21 cellular contexts compared by ENCODE assay signal in the genomic region with DNA sequence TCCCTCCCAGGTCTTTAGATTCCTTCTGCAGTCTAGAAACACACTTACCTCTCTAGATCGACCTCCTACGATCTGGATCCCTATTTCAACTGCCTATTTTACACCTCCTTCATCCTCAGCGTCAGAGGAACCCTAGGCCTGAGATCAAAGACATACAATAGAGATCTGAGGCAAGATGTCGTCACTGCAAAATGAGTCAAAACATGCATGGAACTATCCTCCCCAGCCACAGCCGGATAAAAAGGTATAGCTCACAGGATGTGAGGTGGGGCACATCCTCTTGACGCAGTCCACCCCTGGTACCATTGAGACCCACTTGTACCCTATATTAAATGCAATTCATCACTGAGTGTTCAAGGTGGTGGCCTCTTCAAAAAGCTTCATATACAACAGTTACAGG.
DNase-seq lines count a peak whose midpoint lies in the region; ATAC-seq lines count a peak whose summit lies in the region.
"Had no signal": no experiment of that assay in that cellular context is flagged by ENCODE, and none has a peak within 500 bp of the region (broad histone marks: within the 10 kb centered on the region; RNA-seq: fewer than 3 reads in every experiment).

No MANE protein-coding gene starts in this region.

- H3K27ac ChIP-seq in CD4-positive, CD25-positive, alpha-beta regulatory T cell (ENCODE audit: insufficient read depth, low read length, poor library complexity, severe bottlenecking) = no peak overlapping the region
- H3K27ac ChIP-seq: 22Rv1, cardiac muscle cell, heart right ventricle, psoas muscle had no signal

- peak; percentile 70 to 76 for ATAC-seq in activated CD4-positive, CD25-positive, alpha-beta regulatory T cell treated with anti-CD3 and anti-CD28 coated beads, Interleukin-2, amount 50 U/mL, for 24 hours
- ATAC-seq in CD4-positive, CD25-positive, alpha-beta regulatory T cell (ENCODE audit: low read depth in 2 of 2) = peak; percentile 41 to 75
- ATAC-seq in T-helper 17 cell (peak; percentile 91), HG02678 (IDR thresholded peaks at IDR 0.05; ENCODE audit: unreplicated experiment) (no peak), GM19397 (IDR thresholded peaks at IDR 0.05; ENCODE audit: unreplicated experiment) (no peak)
- ATAC-seq in activated T-helper 17 cell treated with anti-CD3 and anti-CD28 coated beads, Interleukin-2, amount 50 U/mL, for 72 hours (replicated peaks) = peak; percentile 94
- ATAC-seq: heart right ventricle, left cardiac atrium, PC-3, psoas muscle had no signal

- H3K9me3 ChIP-seq in CD4-positive, CD25-positive, alpha-beta regulatory T cell (ENCODE audit: control insufficient read depth in 2 of 2, low read length in 2 of 2) = no peaks in the 10 kb centered on the region
- H3K9me3 ChIP-seq in T-helper 17 cell (ENCODE audit: control insufficient read depth, low read length, poor library complexity, severe bottlenecking) = no peaks in the 10 kb centered on the region
- H3K9me3 ChIP-seq: heart right ventricle, psoas muscle had no signal

- H3K27ac Mint-ChIP-seq in CD4-positive, CD25-positive, alpha-beta regulatory T cell = peak overlapping the region in 2 of 3 donors; percentile 20 to 50
- peak overlapping the region; percentile 69 for H3K27ac Mint-ChIP-seq in T-helper 17 cell
- no peak overlapping the region for H3K27ac Mint-ChIP-seq in activated T-helper 17 cell treated with anti-CD3 and anti-CD28 coated beads, Interleukin-2, amount 50 U/mL, for 72 hours
- H3K27ac Mint-ChIP-seq: memory B cell had no signal

- no peaks in the 10 kb centered on the region for H3K9me3 Mint-ChIP-seq in CD4-positive, CD25-positive, alpha-beta regulatory T cell
- no peaks in the 10 kb centered on the region for H3K9me3 Mint-ChIP-seq in activated T-helper 17 cell treated with anti-CD3 and anti-CD28 coated beads, Interleukin-2, amount 50 U/mL, for 72 hours
- H3K9me3 Mint-ChIP-seq: memory B cell had no signal

- no peaks in the 10 kb centered on the region for H3K36me3 ChIP-seq in CD4-positive, CD25-positive, alpha-beta regulatory T cell (ENCODE audit: control insufficient read depth, insufficient read depth, low read length)
- H3K36me3 ChIP-seq: cardiac muscle cell, heart right ventricle had no signal

- no peak overlapping the region for H3K4me3 Mint-ChIP-seq in CD4-positive, CD25-positive, alpha-beta regulatory T cell
- no peak overlapping the region for H3K4me3 Mint-ChIP-seq in T-helper 17 cell
- H3K4me3 Mint-ChIP-seq in activated T-helper 17 cell treated with anti-CD3 and anti-CD28 coated beads, Interleukin-2, amount 50 U/mL, for 72 hours = no peak overlapping the region
- H3K4me3 Mint-ChIP-seq: memory B cell had no signal

- no peaks in the 10 kb centered on the region for H3K4me1 ChIP-seq in CD4-positive, CD25-positive, alpha-beta regulatory T cell (ENCODE audit: control insufficient read depth, insufficient read depth, low read length, poor library complexity, severe bottlenecking)
- H3K4me1 ChIP-seq: psoas muscle had no signal

- H3K27me3 ChIP-seq in CD4-positive, CD25-positive, alpha-beta regulatory T cell (ENCODE audit: control insufficient read depth, insufficient read depth, low read length) = no peaks in the 10 kb centered on the region
- H3K27me3 ChIP-seq: cardiac muscle cell, heart right ventricle had no signal

- DNase-seq in activated CD4-positive, CD25-positive, alpha-beta regulatory T cell treated with anti-CD3 and anti-CD28 coated beads, Interleukin-2, amount 50 U/mL, for 72 hours = no peak
- peak in 2 of 3 donors; percentile 19 to 58 for DNase-seq in CD4-positive, CD25-positive, alpha-beta regulatory T cell
- DNase-seq in T-helper 17 cell (no peak), NCI-H524 treated with DMSO at 0.1 percent for 48 hours (lab: John Stamatoyannopoulos, UW) (no peak)
- DNase-seq: activated effector memory CD4-positive, alpha-beta T cell treated with anti-CD3 and anti-CD28 coated beads, Interleukin-2, amount 50 U/mL, for 16 hours; amygdala; DMS79 treated with DMSO at 0.1 percent for 48 hours; heart right ventricle; left cardiac atrium; NCI-H1105 treated with DMSO at 0.1 percent for 48 hours; NCI-H2081; PC-3; psoas muscle; SIG-M5 had no signal

- H3K27me3 Mint-ChIP-seq in CD4-positive, CD25-positive, alpha-beta regulatory T cell = peaks cover 10% of the 10 kb centered on the region
- peaks cover 17% of the 10 kb centered on the region for H3K27me3 Mint-ChIP-seq in T-helper 17 cell
- H3K27me3 Mint-ChIP-seq in activated T-helper 17 cell treated with anti-CD3 and anti-CD28 coated beads, Interleukin-2, amount 50 U/mL, for 72 hours = peaks cover 10% of the 10 kb centered on the region

- H3K4me1 Mint-ChIP-seq in CD4-positive, CD25-positive, alpha-beta regulatory T cell = peaks cover 4 to 11% (median 7%) of the 10 kb centered on the region in 4 donors
- H3K4me1 Mint-ChIP-seq in T-helper 17 cell = peaks cover 15% of the 10 kb centered on the region
- peaks cover 10% of the 10 kb centered on the region for H3K4me1 Mint-ChIP-seq in activated T-helper 17 cell treated with anti-CD3 and anti-CD28 coated beads, Interleukin-2, amount 50 U/mL, for 72 hours
- H3K4me1 Mint-ChIP-seq: memory B cell had no signal

- no peaks in the 10 kb centered on the region for H3K36me3 Mint-ChIP-seq in CD4-positive, CD25-positive, alpha-beta regulatory T cell
- peaks cover 2% of the 10 kb centered on the region for H3K36me3 Mint-ChIP-seq in T-helper 17 cell (ENCODE audit: low read depth)
- H3K36me3 Mint-ChIP-seq in activated T-helper 17 cell treated with anti-CD3 and anti-CD28 coated beads, Interleukin-2, amount 50 U/mL, for 72 hours (ENCODE audit: low read depth) = no peaks in the 10 kb centered on the region
- H3K36me3 Mint-ChIP-seq: memory B cell had no signal

- no peak overlapping the region for H3K4me3 ChIP-seq in CD4-positive, CD25-positive, alpha-beta regulatory T cell (ENCODE audit: low read depth, low read length)
- H3K4me3 ChIP-seq: cardiac muscle cell, heart right ventricle, psoas muscle had no signal

Comparison
In these comparisons a context has a peak if more than half of its experiments do, and no peak if none do; other contexts are left out.
1. ATAC-seq: peak in activated CD4-positive, CD25-positive, alpha-beta regulatory T cell treated with anti-CD3 and anti-CD28 coated beads, Interleukin-2, amount 50 U/mL, for 24 hours (2 of 2), CD4-positive, CD25-positive, alpha-beta regulatory T cell (2 of 2), T-helper 17 cell (single experiment) and activated T-helper 17 cell treated with anti-CD3 and anti-CD28 coated beads, Interleukin-2, amount 50 U/mL, for 72 hours (single experiment); none in HG02678 (single experiment) and GM19397 (single experiment).
2. DNase-seq: peak in CD4-positive, CD25-positive, alpha-beta regulatory T cell (2 of 3); none in activated CD4-positive, CD25-positive, alpha-beta regulatory T cell treated with anti-CD3 and anti-CD28 coated beads, Interleukin-2, amount 50 U/mL, for 72 hours (single experiment), T-helper 17 cell (0 of 3) and NCI-H524 treated with DMSO at 0.1 percent for 48 hours (single experiment).